20 cellular contexts compared by ENCODE assay signal in genomic region chr3:195388380-195388779, GRCh38. TPM values are rescaled to one million over a fixed set of nuclear protein-coding genes. Genes with fewer than 3 reads are reported as not detected.
A peak's percentile ranks its signal among the peaks of the same experiment; 100 is the strongest.
DNase-seq lines count a peak whose midpoint lies in the region; ATAC-seq and FAIRE-seq lines count a peak whose summit lies in the region.
"Had no signal": no experiment of that assay in that cellular context is flagged by ENCODE, and none has a peak within 500 bp of the region (broad histone marks: within the 10 kb centered on the region; RNA-seq: fewer than 3 reads in every experiment).

No MANE protein-coding gene starts in this region.

- no peak for FAIRE-seq in urothelium cell line (lab: Jason Lieb, UNC)
- FAIRE-seq: G401.6, kidney had no signal

- DNase-seq in NCI-H146 (lab: John Stamatoyannopoulos, UW) = peak; percentile 30
- peak; percentile 13 to 43 for DNase-seq in left colon
- DNase-seq in urothelium cell line (ENCODE audit: low spot score) = no peak
- DNase-seq in NCI-H1436 treated with DMSO at 0.1 percent for 48 hours (lab: John Stamatoyannopoulos, UW) = no peak
- DNase-seq: activated B cell treated with CpG ODN at 0.5 μM for 24 hours; activated CD4-positive, alpha-beta memory T cell treated with anti-CD3 and anti-CD28 coated beads, Interleukin-2, amount 10 ng/mL, durations not matched to agents 7 days and 5 days; activated T-cell treated with anti-CD3 and anti-CD28 coated beads, Interleukin-2, amount 50 U/mL, for 1 hour; AML-193; cortex of kidney; foreskin fibroblast; hippocampal formation; kidney; NCI-H2081 treated with DMSO at 0.1 percent for 48 hours; SJCRH30; stimulated activated CD4-positive, alpha-beta T cell treated with anti-CD3 and anti-CD28 coated beads, Interleukin-4, amount 100 ng/mL, for 1 hour had no signal

- intact Hi-C loops in left colon (cut with DNase I, micrococcal nuclease) = no loop called here

- ATAC-seq in GM18508 (IDR thresholded peaks at IDR 0.05; ENCODE audit: insufficient read depth, unreplicated experiment) (peak; percentile 64), GM21619 (IDR thresholded peaks at IDR 0.05; ENCODE audit: unreplicated experiment) (peak; percentile 79), left colon (peak; percentile 99), HG02970 (IDR thresholded peaks at IDR 0.05; ENCODE audit: low FRiP score, unreplicated experiment) (no peak)
- ATAC-seq: HCT116 had no signal

RNA-seq across cellular contexts. Expression of gene ACAP2, which starts 54.4 kb away (rescaled TPM):
- 10 to 100 TPM; 63.5 to 67.9 TPM for total RNA-seq in left colon

Comparison
In these comparisons a context has a peak if more than half of its experiments do, and no peak if none do; other contexts are left out.
1. DNase-seq: peak in NCI-H146 (single experiment) and left colon (2 of 2); none in urothelium cell line (single experiment) and NCI-H1436 treated with DMSO at 0.1 percent for 48 hours (single experiment).